9 cellular contexts compared by ENCODE assay signal in genomic region chr1:35454616-35455015, GRCh38.
DNase-seq lines count a peak whose midpoint lies in the region; ATAC-seq and TF ChIP-seq lines count a peak whose summit lies in the region.
"Had no signal": no experiment of that assay in that cellular context is flagged by ENCODE, and none has a peak within 500 bp of the region (broad histone marks: within the 10 kb centered on the region; RNA-seq: fewer than 3 reads in every experiment).

No MANE protein-coding gene starts in this region.

- H3K4me1 ChIP-seq in tibial nerve: peaks cover 4 to 42% (median 30%) of the 10 kb centered on the region in 4 donors

- peak overlapping the region; percentile 81; the same call in 1 of the 2 replicates for H3K27ac ChIP-seq in VCaP
- H3K27ac ChIP-seq in tibial nerve: peak overlapping the region in 2 of 4 donors; percentile 6 to 51
- H3K27ac ChIP-seq: BLaER1 had no signal

- TF ChIP-seq POLR2A in tibial nerve (IDR thresholded peaks at IDR 0.05): no peak

- no peak for DNase-seq in activated T-cell treated with anti-CD3 and anti-CD28 coated beads, Interleukin-2, amount 50 U/mL, for 24 hours
- no peak for DNase-seq in activated T-cell treated with anti-CD3 and anti-CD28 coated beads, Interleukin-2, amount 50 U/mL, for 48 hours
- DNase-seq in fibroblast of the conjunctiva (ENCODE audit: low read depth) (peak; percentile 45), stromal cell of bone marrow (ENCODE audit: low read depth) (peak; percentile 81), tibial nerve (ENCODE audit: low spot score in 2 of 2) (no peak)
- DNase-seq in stimulated activated CD4-positive, alpha-beta T cell treated with anti-CD3 and anti-CD28 coated beads, Interleukin-12 subunit alpha, Interleukin-12 subunit beta, amount 100 ng/mL, for 4 hours: no peak

- no peak overlapping the region for H3K4me3 Mint-ChIP-seq in activated T-cell treated with anti-CD3 and anti-CD28 coated beads, Interleukin-2, amount 50 U/mL, for 24 hours

- H3K27me3 Mint-ChIP-seq in activated T-cell treated with anti-CD3 and anti-CD28 coated beads, Interleukin-2, amount 50 U/mL, for 24 hours: no peaks in the 10 kb centered on the region

- 0 out of 2 replicates have a peak, but pooled peaks have one; percentile 8 for TF ChIP-seq CTCF in VCaP (conservative IDR thresholded peaks at IDR 0.05)
- no peak for TF ChIP-seq CTCF in tibial nerve (IDR thresholded peaks at IDR 0.05)

- H3K9me3 Mint-ChIP-seq in activated T-cell treated with anti-CD3 and anti-CD28 coated beads, Interleukin-2, amount 50 U/mL, for 24 hours: no peaks in the 10 kb centered on the region

- H3K36me3 Mint-ChIP-seq in activated T-cell treated with anti-CD3 and anti-CD28 coated beads, Interleukin-2, amount 50 U/mL, for 24 hours (ENCODE audit: low read depth): peaks cover 42% of the 10 kb centered on the region

- no peak for ATAC-seq in GM21381 (IDR thresholded peaks at IDR 0.05; ENCODE audit: unreplicated experiment)

- no peak overlapping the region for H3K4me3 ChIP-seq in tibial nerve
- H3K4me3 ChIP-seq: BLaER1 had no signal

- TF ChIP-seq EP300 in tibial nerve (IDR thresholded peaks at IDR 0.05): no peak

- peaks cover 46% of the 10 kb centered on the region for H3K4me1 Mint-ChIP-seq in activated T-cell treated with anti-CD3 and anti-CD28 coated beads, Interleukin-2, amount 50 U/mL, for 24 hours (ENCODE audit: low read depth)

- peak overlapping the region; percentile 72 for H3K27ac Mint-ChIP-seq in activated T-cell treated with anti-CD3 and anti-CD28 coated beads, Interleukin-2, amount 50 U/mL, for 24 hours

- no peaks in the 10 kb centered on the region for H3K27me3 ChIP-seq in tibial nerve
- H3K27me3 ChIP-seq: BLaER1 had no signal

- H3K9me3 ChIP-seq in tibial nerve: no peaks in the 10 kb centered on the region
- H3K9me3 ChIP-seq: BLaER1 had no signal

- peaks cover 0 to 70% (median 0%) of the 10 kb centered on the region in 3 donors for H3K36me3 ChIP-seq in tibial nerve

- WGBS in tibial nerve, 2 donors: 29 to 42% methylated on average over 1 of the region's 1 CpG

Comparison
In these comparisons a context has a peak if more than half of its experiments do, and no peak if none do; other contexts are left out.
1. DNase-seq: peak in fibroblast of the conjunctiva (single experiment) and stromal cell of bone marrow (single experiment); none in activated T-cell treated with anti-CD3 and anti-CD28 coated beads, Interleukin-2, amount 50 U/mL, for 24 hours (single experiment), activated T-cell treated with anti-CD3 and anti-CD28 coated beads, Interleukin-2, amount 50 U/mL, for 48 hours (0 of 2), tibial nerve (0 of 2) and stimulated activated CD4-positive, alpha-beta T cell treated with anti-CD3 and anti-CD28 coated beads, Interleukin-12 subunit alpha, Interleukin-12 subunit beta, amount 100 ng/mL, for 4 hours (single experiment).